21 cellular contexts compared by ENCODE assay signal in genomic region chr16:81413245-81413990, GRCh38.
"Had no signal": no experiment of that assay in that cellular context is flagged by ENCODE, and none has a peak within 500 bp of the region (broad histone marks: within the 10 kb centered on the region; RNA-seq: fewer than 3 reads in every experiment).

No MANE protein-coding gene starts in this region.

- H3K9ac ChIP-seq: KMS-11 had no signal

- FAIRE-seq: RCC 7860 had no signal

- H3K27ac ChIP-seq: KMS-11, SJSA1, SK-N-MC had no signal

- H3K4me3 ChIP-seq: SJSA1, SK-N-MC had no signal

- H3K36me3 ChIP-seq: SJSA1 had no signal

- H3K27me3 ChIP-seq: SJSA1 had no signal

- DNase-seq: Kasumi-1, MM.1S, NCI-H1092 treated with DMSO at 0.1 percent for 48 hours, NCI-H1436, NCI-H187, NCI-H2029, NCI-H2081 treated with DMSO at 0.1 percent for 48 hours, NCI-H2171, NCI-H226, NCI-H446, NCI-H510A, NCI-H524 treated with DMSO at 0.1 percent for 48 hours, NCI-H69, NCI-H774, Right ventricle myocardium superior, RPMI8226, SIG-M5 had no signal

- H3K4me2 ChIP-seq: KMS-11 had no signal

- H3K9me3 ChIP-seq: SJSA1 had no signal
